Comparison of ENCODE assay signal across 1 cellular context in genomic region chr20:19114410-19114809, GRCh38.
TF ChIP-seq lines count a peak whose summit lies in the region.

No MANE protein-coding gene starts in this region.

TF ChIP-seq in GM23338, 12 proteins besides CTCF, POLR2A, EP300 and RAD21 (continued from another document):
- TF ChIP-seq ZNF462 (CRISPR knock-in tag; IDR thresholded peaks at IDR 0.05) (no peak), POLR2AphosphoS5 (IDR thresholded peaks at IDR 0.05; ENCODE audit: low read depth) (no peak), JUNB (IDR thresholded peaks at IDR 0.05; ENCODE audit: unreplicated experiment) (no peak), CREB1 (CRISPR knock-in tag; IDR thresholded peaks at IDR 0.05; ENCODE audit: low read depth) (no peak), EZH2 (IDR thresholded peaks at IDR 0.05; ENCODE audit: low read depth, unreplicated experiment) (no peak)
